In genomic region chr20:20864346-20865096, GRCh38 we compare ENCODE assay signal across 9 cellular contexts.
DNase-seq lines count a peak whose midpoint lies in the region; ATAC-seq and TF ChIP-seq lines count a peak whose summit lies in the region.
"Had no signal": no experiment of that assay in that cellular context is flagged by ENCODE, and none has a peak within 500 bp of the region (broad histone marks: within the 10 kb centered on the region; RNA-seq: fewer than 3 reads in every experiment).

No MANE protein-coding gene starts in this region.

- peak; percentile 12 for TF ChIP-seq CTCF in liver (IDR thresholded peaks at IDR 0.05; ENCODE audit: low read depth, low read length, missing input control)

- DNase-seq in DMS 273 treated with DMSO at 0.1 percent for 48 hours (lab: John Stamatoyannopoulos, UW) (peak; percentile 45), NCI-H1105 (lab: John Stamatoyannopoulos, UW) (peak; percentile 48), SJCRH30 (peak; percentile 58 to 85), activated gamma-delta T cell (lab: John Stamatoyannopoulos, UW) (no peak)
- DNase-seq in stimulated activated naive B cell treated with anti-CD40 and anti-IgM and Interleukin-4, amounts not matched to agents 10 μg/mL and 1 μg/mL and 100 μg/mL, for 72 hours, result no peak
- DNase-seq: upper lobe of left lung had no signal

- no peaks in the 10 kb centered on the region for H3K27me3 ChIP-seq in SJCRH30
- no peaks in the 10 kb centered on the region for H3K27me3 ChIP-seq in liver (ENCODE audit: control insufficient read depth in 4 of 4, insufficient read depth in 4 of 4, low read length in 3 of 4)
- H3K27me3 ChIP-seq: upper lobe of left lung had no signal

- H3K9ac ChIP-seq in liver (ENCODE audit: low read depth in 1 of 2, low read length in 2 of 2), result no peak overlapping the region

- H3K9me3 ChIP-seq in SJCRH30 (replicated peaks) (no peaks in the 10 kb centered on the region), liver (ENCODE audit: control insufficient read depth in 4 of 4, low read length in 3 of 4) (no peaks in the 10 kb centered on the region)
- H3K9me3 ChIP-seq: upper lobe of left lung had no signal

- no peak overlapping the region for H3K4me3 ChIP-seq in SJCRH30
- no peak overlapping the region for H3K4me3 ChIP-seq in liver (ENCODE audit: low read depth in 1 of 3, low read length in 3 of 3)
- H3K4me3 ChIP-seq: upper lobe of left lung had no signal

- H3K36me3 ChIP-seq in SJCRH30, result no peaks in the 10 kb centered on the region
- no peaks in the 10 kb centered on the region for H3K36me3 ChIP-seq in liver (ENCODE audit: control insufficient read depth in 4 of 4, insufficient read depth in 3 of 4, low read depth in 1 of 4, low read length in 3 of 4)
- H3K36me3 ChIP-seq: upper lobe of left lung had no signal

- H3K36me3 Mint-ChIP-seq in stimulated activated naive B cell treated with anti-CD40 and anti-IgM and Interleukin-4, amounts not matched to agents 10 μg/mL and 1 μg/mL and 100 μg/mL, for 72 hours, result no peaks in the 10 kb centered on the region

- WGBS in liver, result 80% methylated on average over 3 of the region's 3 CpGs

- H3K9me3 Mint-ChIP-seq in stimulated activated naive B cell treated with anti-CD40 and anti-IgM and Interleukin-4, amounts not matched to agents 10 μg/mL and 1 μg/mL and 100 μg/mL, for 72 hours, result no peaks in the 10 kb centered on the region

- no peak overlapping the region for H3K4me3 Mint-ChIP-seq in stimulated activated naive B cell treated with anti-CD40 and anti-IgM and Interleukin-4, amounts not matched to agents 10 μg/mL and 1 μg/mL and 100 μg/mL, for 72 hours

- H3K27ac Mint-ChIP-seq in stimulated activated naive B cell treated with anti-CD40 and anti-IgM and Interleukin-4, amounts not matched to agents 10 μg/mL and 1 μg/mL and 100 μg/mL, for 72 hours, result no peak overlapping the region

- H3K4me1 Mint-ChIP-seq in stimulated activated naive B cell treated with anti-CD40 and anti-IgM and Interleukin-4, amounts not matched to agents 10 μg/mL and 1 μg/mL and 100 μg/mL, for 72 hours, result no peaks in the 10 kb centered on the region

- TF ChIP-seq RAD21 in liver (IDR thresholded peaks at IDR 0.05), result peak; percentile 29 to 36

- peaks cover 13 to 15% of the 10 kb centered on the region in 2 donors for H3K27me3 Mint-ChIP-seq in stimulated activated naive B cell treated with anti-CD40 and anti-IgM and Interleukin-4, amounts not matched to agents 10 μg/mL and 1 μg/mL and 100 μg/mL, for 72 hours

- H3K4me1 ChIP-seq in SJCRH30 (peaks cover 8% of the 10 kb centered on the region), liver (ENCODE audit: control insufficient read depth in 4 of 4, insufficient read depth in 4 of 4, low read length in 3 of 4) (peaks cover 0 to 2% (median 0%) of the 10 kb centered on the region in 4 donors)

- H3K27ac ChIP-seq in SJCRH30, result no peak overlapping the region; the same call in 1 of the 2 replicates
- H3K27ac ChIP-seq in liver (ENCODE audit: low read depth in 1 of 2, low read length in 2 of 2), result no peak overlapping the region
- H3K27ac ChIP-seq: upper lobe of left lung had no signal

- no peak for ATAC-seq in GM21619 (IDR thresholded peaks at IDR 0.05; ENCODE audit: unreplicated experiment)
- ATAC-seq in stimulated activated naive B cell treated with anti-CD40 and anti-IgM and Interleukin-4, amounts not matched to agents 10 μg/mL and 1 μg/mL and 100 μg/mL, for 72 hours (replicated peaks), result no peak
- no peak for ATAC-seq in HG03139 (IDR thresholded peaks at IDR 0.05; ENCODE audit: unreplicated experiment)

TF ChIP-seq in liver, 16 proteins besides CTCF, POLR2A, EP300 and RAD21:
- TF ChIP-seq TAF1 (conservative IDR thresholded peaks at IDR 0.05) (no peak), FOXA1 (IDR thresholded peaks at IDR 0.05) (no peak), HNF4A (conservative IDR thresholded peaks at IDR 0.05) (no peak), GABPA (IDR thresholded peaks at IDR 0.05 in 1 of 2, conservative IDR thresholded peaks at IDR 0.05 in 1 of 2) (no peak)
- TF ChIP-seq, protein P1, sequence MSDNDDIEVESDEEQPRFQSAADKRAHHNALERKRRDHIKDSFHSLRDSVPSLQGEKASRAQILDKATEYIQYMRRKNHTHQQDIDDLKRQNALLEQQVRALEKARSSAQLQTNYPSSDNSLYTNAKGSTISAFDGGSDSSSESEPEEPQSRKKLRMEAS (IDR thresholded peaks at IDR 0.05), result no peak

Comparison
In these comparisons a context has a peak if more than half of its experiments do, and no peak if none do; other contexts are left out.
1. DNase-seq: peak in DMS 273 treated with DMSO at 0.1 percent for 48 hours (single experiment), NCI-H1105 (single experiment) and SJCRH30 (2 of 2); none in stimulated activated naive B cell treated with anti-CD40 and anti-IgM and Interleukin-4, amounts not matched to agents 10 μg/mL and 1 μg/mL and 100 μg/mL, for 72 hours (single experiment) and activated gamma-delta T cell (single experiment).